Comparison of ENCODE assay signal across 20 cellular contexts in the genomic region with DNA sequence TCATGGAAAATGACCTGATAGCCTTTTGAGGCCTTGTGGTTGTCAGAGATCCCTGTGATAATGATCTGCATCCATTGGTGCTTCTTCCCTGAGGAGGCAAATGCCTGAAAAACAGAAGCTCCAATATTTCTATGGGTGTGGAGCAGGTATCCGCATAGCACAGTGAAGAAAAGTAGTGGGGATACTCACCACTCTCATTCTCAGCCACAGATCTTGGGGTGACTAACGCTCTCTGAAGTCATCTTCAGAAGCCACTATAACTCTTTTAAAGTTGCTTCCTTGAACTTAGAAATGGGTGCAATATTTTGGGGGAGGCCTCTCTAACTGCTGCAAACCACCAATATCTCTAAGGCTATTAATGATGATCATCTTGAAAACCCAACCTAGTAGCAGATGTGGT. TPM values are rescaled to one million over a fixed set of nuclear protein-coding genes. Genes with fewer than 3 reads are reported as not detected.
DNase-seq lines count a peak whose midpoint lies in the region; ATAC-seq and TF ChIP-seq lines count a peak whose summit lies in the region.
"Had no signal": no experiment of that assay in that cellular context is flagged by ENCODE, and none has a peak within 500 bp of the region (broad histone marks: within the 10 kb centered on the region; RNA-seq: fewer than 3 reads in every experiment).

No MANE protein-coding gene starts in this region.

- H3K27me3 Mint-ChIP-seq in activated naive CD4-positive, alpha-beta T cell treated with anti-CD3 and anti-CD28 coated beads for 36 hours (ENCODE audit: low read depth): no peaks in the 10 kb centered on the region
- H3K27me3 Mint-ChIP-seq in T-helper 17 cell: no peaks in the 10 kb centered on the region
- no peaks in the 10 kb centered on the region for H3K27me3 Mint-ChIP-seq in activated naive CD8-positive, alpha-beta T cell treated with anti-CD3 and anti-CD28 coated beads, Interleukin-2, amount 10 ng/mL, durations not matched to agents 7 days and 5 days
- H3K27me3 Mint-ChIP-seq: dendritic cell treated with granulocyte-macrophage colony-stimulating factor and Interleukin-4, amounts not matched to agents 40 ng/mL and 50 ng/mL, for 4 days had no signal

- no peaks in the 10 kb centered on the region for H3K4me1 ChIP-seq in uterus
- H3K4me1 ChIP-seq: adrenal gland, breast epithelium, sigmoid colon had no signal

- H3K27ac Mint-ChIP-seq in activated naive CD4-positive, alpha-beta T cell treated with anti-CD3 and anti-CD28 coated beads for 36 hours: no peak overlapping the region
- H3K27ac Mint-ChIP-seq in T-helper 17 cell: peak overlapping the region; percentile 6
- peak overlapping the region; percentile 40 for H3K27ac Mint-ChIP-seq in activated naive CD8-positive, alpha-beta T cell treated with anti-CD3 and anti-CD28 coated beads, Interleukin-2, amount 10 ng/mL, durations not matched to agents 7 days and 5 days
- H3K27ac Mint-ChIP-seq: dendritic cell treated with granulocyte-macrophage colony-stimulating factor and Interleukin-4, amounts not matched to agents 40 ng/mL and 50 ng/mL, for 4 days had no signal

- H3K4me1 Mint-ChIP-seq in activated naive CD4-positive, alpha-beta T cell treated with anti-CD3 and anti-CD28 coated beads for 36 hours (ENCODE audit: low read depth): peaks cover 53% of the 10 kb centered on the region
- peaks cover 39% of the 10 kb centered on the region for H3K4me1 Mint-ChIP-seq in T-helper 17 cell
- peaks cover 33% of the 10 kb centered on the region for H3K4me1 Mint-ChIP-seq in activated naive CD8-positive, alpha-beta T cell treated with anti-CD3 and anti-CD28 coated beads, Interleukin-2, amount 10 ng/mL, durations not matched to agents 7 days and 5 days

- H3K27ac ChIP-seq in uterus: no peak overlapping the region
- H3K27ac ChIP-seq: adrenal gland, breast epithelium, sigmoid colon had no signal

- no peaks in the 10 kb centered on the region for H3K36me3 ChIP-seq in uterus
- H3K36me3 ChIP-seq: adrenal gland, breast epithelium, sigmoid colon had no signal

- no peak overlapping the region for H3K4me3 Mint-ChIP-seq in activated naive CD4-positive, alpha-beta T cell treated with anti-CD3 and anti-CD28 coated beads for 36 hours
- H3K4me3 Mint-ChIP-seq in T-helper 17 cell: peak overlapping the region; percentile 21
- H3K4me3 Mint-ChIP-seq in activated naive CD8-positive, alpha-beta T cell treated with anti-CD3 and anti-CD28 coated beads, Interleukin-2, amount 10 ng/mL, durations not matched to agents 7 days and 5 days: no peak overlapping the region
- H3K4me3 Mint-ChIP-seq: dendritic cell treated with granulocyte-macrophage colony-stimulating factor and Interleukin-4, amounts not matched to agents 40 ng/mL and 50 ng/mL, for 4 days had no signal

- no peak for ATAC-seq in T-helper 17 cell
- peak; percentile 51 for ATAC-seq in activated naive CD8-positive, alpha-beta T cell treated with anti-CD3 and anti-CD28 coated beads, Interleukin-2, amount 10 ng/mL, durations not matched to agents 7 days and 5 days (ENCODE audit: low read depth)
- peak; percentile 93 for ATAC-seq in stimulated activated naive CD8-positive, alpha-beta T cell treated with anti-CD3 and anti-CD28 coated beads, Interleukin-15, Interleukin-2, amounts not matched to agents 100 U/mL and 50 U/mL, for 24 hours
- no peak for ATAC-seq in HG02763 (IDR thresholded peaks at IDR 0.05; ENCODE audit: unreplicated experiment)
- ATAC-seq: PC-3 had no signal

- no peaks in the 10 kb centered on the region for H3K9me3 ChIP-seq in T-helper 17 cell (ENCODE audit: control insufficient read depth, low read length, poor library complexity, severe bottlenecking)
- no peaks in the 10 kb centered on the region for H3K9me3 ChIP-seq in uterus
- H3K9me3 ChIP-seq: adrenal gland, sigmoid colon had no signal

- peaks cover 6% of the 10 kb centered on the region for H3K9me3 Mint-ChIP-seq in activated naive CD4-positive, alpha-beta T cell treated with anti-CD3 and anti-CD28 coated beads for 36 hours
- H3K9me3 Mint-ChIP-seq in activated naive CD8-positive, alpha-beta T cell treated with anti-CD3 and anti-CD28 coated beads, Interleukin-2, amount 10 ng/mL, durations not matched to agents 7 days and 5 days: peaks cover 5% of the 10 kb centered on the region

- no peak for TF ChIP-seq POLR2A in uterus (IDR thresholded peaks at IDR 0.05)

- no peak overlapping the region for H3K4me3 ChIP-seq in uterus
- H3K4me3 ChIP-seq: adrenal gland, breast epithelium, sigmoid colon had no signal

- intact Hi-C loops in activated naive CD4-positive, alpha-beta T cell treated with anti-CD3 and anti-CD28 coated beads for 36 hours (cut with micrococcal nuclease): no loop called here
- intact Hi-C loops in uterus (cut with DNase I; ENCODE audit: low total_unique reads): no loop called here

- H3K27me3 ChIP-seq in uterus: no peaks in the 10 kb centered on the region
- H3K27me3 ChIP-seq: adrenal gland, breast epithelium, sigmoid colon had no signal

- POLR2A ChIA-PET in activated naive CD8-positive, alpha-beta T cell treated with anti-CD3 and anti-CD28 coated beads, Interleukin-2, amount 10 ng/mL, durations not matched to agents 7 days and 5 days (lab: Charles Lee): no interaction called here

- H3K36me3 Mint-ChIP-seq in activated naive CD4-positive, alpha-beta T cell treated with anti-CD3 and anti-CD28 coated beads for 36 hours (ENCODE audit: low read depth): peaks cover 18% of the 10 kb centered on the region
- peaks cover 5% of the 10 kb centered on the region for H3K36me3 Mint-ChIP-seq in T-helper 17 cell (ENCODE audit: low read depth)
- H3K36me3 Mint-ChIP-seq in activated naive CD8-positive, alpha-beta T cell treated with anti-CD3 and anti-CD28 coated beads, Interleukin-2, amount 10 ng/mL, durations not matched to agents 7 days and 5 days: peaks cover 44% of the 10 kb centered on the region

- peak; percentile 39 for DNase-seq in activated naive CD4-positive, alpha-beta T cell treated with anti-CD3 and anti-CD28 coated beads for 36 hours
- DNase-seq in activated naive CD4-positive, alpha-beta T cell treated with anti-CD3 and anti-CD28 coated beads, Interleukin-2, amount 50 U/mL, for 16 hours: no peak
- DNase-seq in T-helper 17 cell: no peak
- no peak for DNase-seq in activated naive CD8-positive, alpha-beta T cell treated with anti-CD3 and anti-CD28 coated beads, Interleukin-2, amount 10 ng/mL, durations not matched to agents 7 days and 5 days
- no peak for DNase-seq in stimulated activated naive CD8-positive, alpha-beta T cell treated with anti-CD3 and anti-CD28 coated beads, Interleukin-15, Interleukin-2, amounts not matched to agents 100 U/mL and 50 U/mL, for 24 hours
- no peak for DNase-seq in foreskin melanocyte
- DNase-seq in uterus: no peak
- DNase-seq: adrenal gland, hippocampal formation, islet precursor cell, KBM-7, NCI-H1694, PC-3, SHP77 treated with DMSO at 0.1 percent for 48 hours, sigmoid colon, substantia nigra had no signal

- CTCF ChIA-PET in activated naive CD4-positive, alpha-beta T cell treated with anti-CD3 and anti-CD28 coated beads for 36 hours (lab: Charles Lee): interaction anchor here (1.2 to 2.4 kb wide), 2 partner anchors 13 to 83 kb away, joined by 8 to 10 read pairs; no protein-coding TSS in a partner anchor

- no peak for TF ChIP-seq CTCF in uterus (IDR thresholded peaks at IDR 0.05)

RNA-seq across cellular contexts. Expression of gene ARHGAP15, which starts 46.2 kb away (rescaled TPM):
- total RNA-seq in activated naive CD4-positive, alpha-beta T cell treated with anti-CD3 and anti-CD28 coated beads for 36 hours: 10 to 100 TPM; 85.7 to 90.1 TPM
- 100 to 1,000 TPM; 277 to 309 TPM for total RNA-seq in T-helper 17 cell
- 100 to 1,000 TPM; 141 TPM for total RNA-seq in activated naive CD8-positive, alpha-beta T cell treated with anti-CD3 and anti-CD28 coated beads, Interleukin-2, amount 10 ng/mL, durations not matched to agents 7 days and 5 days
- 10 to 100 TPM in 1 of 4 donors, 1 to 10 TPM in 2, under 1 TPM in 1; 0.88 to 28.4 (median 6.6) TPM for total RNA-seq in uterus
- total RNA-seq: lung microvascular endothelial cell, PC-3 had no signal

Comparison
In these comparisons a context has a peak if more than half of its experiments do, and no peak if none do; other contexts are left out.
1. ATAC-seq: peak in activated naive CD8-positive, alpha-beta T cell treated with anti-CD3 and anti-CD28 coated beads, Interleukin-2, amount 10 ng/mL, durations not matched to agents 7 days and 5 days (single experiment) and stimulated activated naive CD8-positive, alpha-beta T cell treated with anti-CD3 and anti-CD28 coated beads, Interleukin-15, Interleukin-2, amounts not matched to agents 100 U/mL and 50 U/mL, for 24 hours (single experiment); none in T-helper 17 cell (single experiment) and HG02763 (single experiment).